Comparison of ENCODE assay signal across 10 cellular contexts in genomic region chr16:86975445-86975844, GRCh38.
DNase-seq lines count a peak whose midpoint lies in the region; ATAC-seq and TF ChIP-seq lines count a peak whose summit lies in the region.
"Had no signal": no experiment of that assay in that cellular context is flagged by ENCODE, and none has a peak within 500 bp of the region (broad histone marks: within the 10 kb centered on the region; RNA-seq: fewer than 3 reads in every experiment).

No MANE protein-coding gene starts in this region.

- CTCF ChIA-PET in WTC11 (lab: Charles Lee): interaction anchor here (1.1 kb wide), 2 partner anchors 11 to 72 kb away, joined by 3 to 7 read pairs; no protein-coding TSS in a partner anchor

- 0 out of 2 replicates have a peak overlapping the region, but pooled peaks have one; percentile 47 for H3K27ac Mint-ChIP-seq in WTC11
- H3K27ac Mint-ChIP-seq: memory B cell had no signal

- POLR2A ChIA-PET in WTC11 (lab: Charles Lee): no interaction called here

- H3K9me3 ChIP-seq in cardiac muscle cell (ENCODE audit: low read depth) (no peaks in the 10 kb centered on the region), right atrium auricular region (no peaks in the 10 kb centered on the region)

- DNase-seq in cardiac muscle cell (ENCODE audit: low read depth in 1 of 2, low spot score in 1 of 2) (peak; percentile 65 to 93), right atrium auricular region (ENCODE audit: low spot score) (no peak), WTC11 (ENCODE audit: low spot score) (peak; percentile 60), iPS DF 19.7 (ENCODE audit: low read depth, low spot score) (peak; percentile 80), NCI-H446 (lab: John Stamatoyannopoulos, UW) (no peak), NCI-H510A (lab: John Stamatoyannopoulos, UW) (no peak)

- peaks cover 14% of the 10 kb centered on the region for H3K27me3 Mint-ChIP-seq in WTC11 (ENCODE audit: low read depth)

- TF ChIP-seq CTCF in cardiac muscle cell (IDR thresholded peaks at IDR 0.05; ENCODE audit: low read depth, low read length) (no peak), right atrium auricular region (IDR thresholded peaks at IDR 0.05) (no peak), WTC11 (IDR thresholded peaks at IDR 0.05) (no peak)

- H3K4me1 ChIP-seq in cardiac muscle cell (ENCODE audit: low read depth) (peaks cover 6% of the 10 kb centered on the region), right atrium auricular region (peaks cover 0 to 7% of the 10 kb centered on the region in 2 donors)

- H3K4me3 Mint-ChIP-seq in WTC11: no peak overlapping the region
- H3K4me3 Mint-ChIP-seq: memory B cell had no signal

- no peaks in the 10 kb centered on the region for H3K4me1 Mint-ChIP-seq in WTC11
- H3K4me1 Mint-ChIP-seq: memory B cell had no signal

- no peaks in the 10 kb centered on the region for H3K36me3 Mint-ChIP-seq in WTC11
- H3K36me3 Mint-ChIP-seq: memory B cell had no signal

- no peak overlapping the region for H3K27ac ChIP-seq in cardiac muscle cell
- H3K27ac ChIP-seq in right atrium auricular region: no peak overlapping the region
- H3K27ac ChIP-seq: C4-2B had no signal

- H3K36me3 ChIP-seq in cardiac muscle cell (no peaks in the 10 kb centered on the region), right atrium auricular region (no peaks in the 10 kb centered on the region)

- H3K27me3 ChIP-seq in cardiac muscle cell (no peaks in the 10 kb centered on the region), right atrium auricular region (no peaks in the 10 kb centered on the region)

- peak; percentile 93 for ATAC-seq in WTC11
- no peak for ATAC-seq in GM18502 (IDR thresholded peaks at IDR 0.05; ENCODE audit: poor library complexity, unreplicated experiment)
- no peak for ATAC-seq in GM19023 (IDR thresholded peaks at IDR 0.05; ENCODE audit: unreplicated experiment)

- H3K4me3 ChIP-seq in cardiac muscle cell (no peak overlapping the region), right atrium auricular region (no peak overlapping the region)

- peaks cover 28% of the 10 kb centered on the region for H3K9me3 Mint-ChIP-seq in WTC11

TF ChIP-seq in WTC11, 78 proteins besides CTCF, POLR2A, EP300 and RAD21:
- TF ChIP-seq NFYB (CRISPR knock-in tag; conservative IDR thresholded peaks at IDR 0.05; ENCODE audit: low read depth): peak; percentile 94
- peak; percentile 97 for TF ChIP-seq USF1 (CRISPR knock-in tag; IDR thresholded peaks at IDR 0.05)
- TF ChIP-seq E2F5 (CRISPR knock-in tag; IDR thresholded peaks at IDR 0.05): no peak
- TF ChIP-seq IRF2 (CRISPR knock-in tag; IDR thresholded peaks at IDR 0.05; ENCODE audit: borderline replicate concordance, low read depth): no peak
- TF ChIP-seq HMGXB4 (CRISPR knock-in tag; IDR thresholded peaks at IDR 0.05): no peak
- TF ChIP-seq RORB (CRISPR knock-in tag; IDR thresholded peaks at IDR 0.05): no peak
- TF ChIP-seq USF2 (CRISPR knock-in tag; IDR thresholded peaks at IDR 0.05): peak; percentile 96

Comparison
In these comparisons a context has a peak if more than half of its experiments do, and no peak if none do; other contexts are left out.
1. DNase-seq: peak in cardiac muscle cell (2 of 2), WTC11 (single experiment) and iPS DF 19.7 (single experiment); none in right atrium auricular region (single experiment), NCI-H446 (0 of 2) and NCI-H510A (single experiment).